28 cellular contexts compared by ENCODE assay signal in the genomic region with DNA sequence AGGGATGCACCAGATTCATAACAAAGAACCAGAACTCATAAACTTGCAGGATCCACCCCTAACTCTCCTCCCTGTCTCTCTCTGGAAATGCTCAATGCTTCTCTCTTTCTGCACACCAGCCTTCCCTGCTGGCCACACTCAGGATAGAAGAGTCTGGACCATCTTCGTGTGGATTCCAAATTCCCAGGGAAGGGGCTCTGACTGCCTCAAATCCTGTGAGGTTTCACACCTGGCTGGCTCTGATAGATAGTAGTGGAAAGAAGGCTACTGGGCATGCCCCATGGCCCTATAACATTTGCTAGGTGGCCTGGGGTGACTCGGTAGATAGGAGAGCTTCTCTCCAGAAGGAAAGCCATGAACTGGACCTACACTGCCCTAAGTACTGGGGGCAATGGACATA.
"Had no signal": no experiment of that assay in that cellular context is flagged by ENCODE, and none has a peak within 500 bp of the region (broad histone marks: within the 10 kb centered on the region; RNA-seq: fewer than 3 reads in every experiment).

No MANE protein-coding gene starts in this region.

- H3K4me1 ChIP-seq: parathyroid adenoma, psoas muscle, right lobe of liver, sigmoid colon, stomach, thyroid gland, tibial nerve, upper lobe of left lung, vagina had no signal

- H3K36me3 Mint-ChIP-seq: naive B cell; naive thymus-derived CD8-positive, alpha-beta T cell; natural killer cell treated with Interleukin-12 subunit alpha and Interleukin-12 subunit beta and Interleukin-15 and Interleukin-18, amount 100 ng/mL, for 72 hours; stimulated activated naive B cell treated with anti-CD40 and anti-IgM and Interleukin-4, amounts not matched to agents 10 μg/mL and 1 μg/mL and 100 μg/mL, for 72 hours had no signal

- H3K36me3 ChIP-seq: neutrophil, ovary, right lobe of liver, sigmoid colon, stomach, thoracic aorta, thyroid gland, tibial nerve, upper lobe of left lung, vagina had no signal

- H3K27ac Mint-ChIP-seq: naive B cell; naive thymus-derived CD8-positive, alpha-beta T cell; natural killer cell treated with Interleukin-12 subunit alpha and Interleukin-12 subunit beta and Interleukin-15 and Interleukin-18, amount 100 ng/mL, for 72 hours; nephron progenitor cell; progenitor cell of endocrine pancreas; stimulated activated naive B cell treated with anti-CD40 and anti-IgM and Interleukin-4, amounts not matched to agents 10 μg/mL and 1 μg/mL and 100 μg/mL, for 72 hours had no signal

- DNase-seq: naive B cell; naive thymus-derived CD8-positive, alpha-beta T cell; nephron progenitor cell; nucleus accumbens; ovary; posterior cingulate gyrus; psoas muscle; right cardiac atrium; right lobe of liver; sigmoid colon; small intestine; stimulated activated CD4-positive, alpha-beta T cell treated with anti-CD3 and anti-CD28 coated beads, Interleukin-15, amount 100 ng/mL, for 24 hours; stimulated activated CD4-positive, alpha-beta T cell treated with anti-CD3 and anti-CD28 coated beads, Interleukin-2, amount 100 ng/mL, for 24 hours; stimulated activated CD4-positive, alpha-beta T cell treated with anti-CD3 and anti-CD28 coated beads, Interleukin-2, amount 100 ng/mL, for 48 hours; stimulated activated CD4-positive, alpha-beta T cell treated with anti-CD3 and anti-CD28 coated beads, Interleukin-4, amount 100 ng/mL, for 24 hours; stimulated activated naive B cell treated with anti-CD40 and anti-IgM and Interleukin-4, amounts not matched to agents 10 μg/mL and 1 μg/mL and 100 μg/mL, for 72 hours; stimulated activated naive CD4-positive, alpha-beta T cell treated with Interleukin-2 at 50 U/mL for 16 hours; stomach; thyroid gland; upper lobe of left lung had no signal

- H3K4me1 Mint-ChIP-seq: naive B cell; naive thymus-derived CD8-positive, alpha-beta T cell; nephron progenitor cell; neural crest cell; stimulated activated naive B cell treated with anti-CD40 and anti-IgM and Interleukin-4, amounts not matched to agents 10 μg/mL and 1 μg/mL and 100 μg/mL, for 72 hours had no signal

- ATAC-seq: naive thymus-derived CD8-positive, alpha-beta T cell; psoas muscle; right cardiac atrium; right lobe of liver; stimulated activated naive B cell treated with anti-CD40 and anti-IgM and Interleukin-4, amounts not matched to agents 10 μg/mL and 1 μg/mL and 100 μg/mL, for 72 hours had no signal

- H3K9ac ChIP-seq: parathyroid adenoma had no signal

- H3K79me2 ChIP-seq: parathyroid adenoma had no signal

- H3K9me3 ChIP-seq: neutrophil, ovary, psoas muscle, right lobe of liver, sigmoid colon, stomach, thoracic aorta, thyroid gland, tibial nerve, upper lobe of left lung, vagina had no signal

- H3K9me3 Mint-ChIP-seq: natural killer cell treated with Interleukin-12 subunit alpha and Interleukin-12 subunit beta and Interleukin-15 and Interleukin-18, amount 100 ng/mL, for 72 hours; nephron progenitor cell; neural crest cell had no signal

- H3K27me3 Mint-ChIP-seq: naive B cell; naive thymus-derived CD8-positive, alpha-beta T cell; natural killer cell treated with Interleukin-12 subunit alpha and Interleukin-12 subunit beta and Interleukin-15 and Interleukin-18, amount 100 ng/mL, for 72 hours; progenitor cell of endocrine pancreas; stimulated activated naive B cell treated with anti-CD40 and anti-IgM and Interleukin-4, amounts not matched to agents 10 μg/mL and 1 μg/mL and 100 μg/mL, for 72 hours had no signal

- H3K4me3 Mint-ChIP-seq: naive B cell; naive thymus-derived CD8-positive, alpha-beta T cell; natural killer cell treated with Interleukin-12 subunit alpha and Interleukin-12 subunit beta and Interleukin-15 and Interleukin-18, amount 100 ng/mL, for 72 hours; nephron progenitor cell; neural crest cell; stimulated activated naive B cell treated with anti-CD40 and anti-IgM and Interleukin-4, amounts not matched to agents 10 μg/mL and 1 μg/mL and 100 μg/mL, for 72 hours had no signal

- H3K4me3 ChIP-seq: ovary, psoas muscle, right lobe of liver, sigmoid colon, stomach, thoracic aorta, thyroid gland, tibial nerve, upper lobe of left lung, vagina had no signal

- H3K27ac ChIP-seq: neutrophil, ovary, parathyroid adenoma, psoas muscle, right lobe of liver, sigmoid colon, stomach, thoracic aorta, thyroid gland, tibial nerve, upper lobe of left lung, vagina had no signal

- H3K27me3 ChIP-seq: neutrophil, ovary, right lobe of liver, sigmoid colon, stomach, thyroid gland, tibial nerve, upper lobe of left lung, vagina had no signal
